5 cellular contexts compared by ENCODE assay signal in genomic region chr3:80424951-80425350, GRCh38.
"Had no signal": no experiment of that assay in that cellular context is flagged by ENCODE, and none has a peak within 500 bp of the region (broad histone marks: within the 10 kb centered on the region; RNA-seq: fewer than 3 reads in every experiment).

No MANE protein-coding gene starts in this region.

- DNase-seq: H9, HCEC 1CT, KBM-7 had no signal

- H2AFZ ChIP-seq: GM23338 had no signal

- H3K4me3 ChIP-seq: GM23338 had no signal

- H3K27ac ChIP-seq: HL-60 had no signal

- H3K4me2 ChIP-seq: GM23338 had no signal
